8 cellular contexts compared by ENCODE assay signal in the genomic region with DNA sequence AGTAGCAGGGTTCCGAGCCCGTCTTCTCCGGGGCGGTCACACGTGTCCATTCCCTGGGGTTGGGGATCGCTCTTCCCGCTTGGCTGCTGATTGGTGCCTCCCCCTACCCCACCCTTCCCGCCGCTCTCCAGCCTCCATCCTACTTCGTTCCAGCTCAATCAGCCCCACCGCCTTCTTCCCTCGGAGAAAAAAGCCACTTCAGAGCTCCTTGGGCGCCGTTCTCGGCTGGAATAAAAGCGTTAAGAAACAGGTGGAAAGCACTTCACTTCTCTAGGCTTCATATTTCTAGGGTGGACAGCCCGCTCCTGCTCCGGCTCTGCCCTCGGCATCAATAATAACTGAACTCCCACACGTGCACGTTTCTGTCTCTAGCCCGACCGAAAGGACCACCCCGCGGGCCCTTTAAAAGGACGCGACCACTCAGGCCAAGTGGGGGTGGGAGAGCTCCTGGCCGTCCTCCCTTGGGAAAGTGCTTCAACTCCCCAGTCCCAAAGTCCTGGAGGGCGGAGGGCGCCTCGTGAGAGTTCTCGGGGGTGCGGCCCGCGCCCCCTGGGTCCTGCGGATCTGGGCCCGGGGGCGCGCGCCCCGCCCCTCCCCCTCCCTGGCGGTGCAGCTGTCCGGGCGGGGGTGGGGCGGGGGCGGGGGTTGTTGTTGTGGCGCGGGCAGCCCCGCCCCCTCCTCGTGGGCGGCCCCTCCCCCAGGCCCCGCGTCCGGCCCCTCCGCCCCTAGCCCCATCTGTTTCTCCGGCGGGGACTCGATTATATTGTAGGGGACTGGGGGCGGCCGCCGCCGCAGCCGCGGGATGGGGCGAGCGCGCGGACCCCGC. TPM values are rescaled to one million over a fixed set of nuclear protein-coding genes. Genes with fewer than 3 reads are reported as not detected.
DNase-seq lines count a peak whose midpoint lies in the region; ATAC-seq and TF ChIP-seq lines count a peak whose summit lies in the region.

A gene (plus strand): TSS at position 734 of the 826 bp plus-strand sequence. CDS start 324 bp downstream, outside the sequence.

- ATAC-seq in HG02642 (IDR thresholded peaks at IDR 0.05; ENCODE audit: poor library complexity, unreplicated experiment), result no peak
- ATAC-seq in GM19035 (IDR thresholded peaks at IDR 0.05; ENCODE audit: unreplicated experiment), result no peak

- DNase-seq in DMS53 (lab: John Stamatoyannopoulos, UW) (peak; percentile 75), NCI-H1092 (lab: John Stamatoyannopoulos, UW) (peak; percentile 72), germinal center (ENCODE audit: low spot score) (peak; percentile 7), neural crest cell (ENCODE audit: low read depth, low spot score) (peak; percentile 69), RKO (ENCODE audit: low spot score) (no peak)
- no peak for DNase-seq in activated CD4-positive, alpha-beta T cell treated with anti-CD3 and anti-CD28 coated beads, Interleukin-2, amount 10 ng/mL, durations not matched to agents 7 days and 5 days

- peaks cover 26% of the 10 kb centered on the region for H3K4me1 Mint-ChIP-seq in activated CD4-positive, alpha-beta T cell treated with anti-CD3 and anti-CD28 coated beads, Interleukin-2, amount 10 ng/mL, durations not matched to agents 7 days and 5 days
- H3K4me1 Mint-ChIP-seq in neural crest cell, result peaks cover 39% of the 10 kb centered on the region

- no peaks in the 10 kb centered on the region for H3K9me3 Mint-ChIP-seq in activated CD4-positive, alpha-beta T cell treated with anti-CD3 and anti-CD28 coated beads, Interleukin-2, amount 10 ng/mL, durations not matched to agents 7 days and 5 days
- H3K9me3 Mint-ChIP-seq in neural crest cell, result no peaks in the 10 kb centered on the region

- peak within 1 kb of the TSS; percentile 60 for H3K4me3 Mint-ChIP-seq in activated CD4-positive, alpha-beta T cell treated with anti-CD3 and anti-CD28 coated beads, Interleukin-2, amount 10 ng/mL, durations not matched to agents 7 days and 5 days
- peak within 1 kb of the TSS; percentile 96 for H3K4me3 Mint-ChIP-seq in neural crest cell

- H3K27ac Mint-ChIP-seq in activated CD4-positive, alpha-beta T cell treated with anti-CD3 and anti-CD28 coated beads, Interleukin-2, amount 10 ng/mL, durations not matched to agents 7 days and 5 days, result peak within 1 kb of the TSS; percentile 33
- H3K27ac Mint-ChIP-seq in neural crest cell (ENCODE audit: unreplicated experiment), result peak within 1 kb of the TSS; percentile 95

- H3K36me3 Mint-ChIP-seq in activated CD4-positive, alpha-beta T cell treated with anti-CD3 and anti-CD28 coated beads, Interleukin-2, amount 10 ng/mL, durations not matched to agents 7 days and 5 days (ENCODE audit: low read depth), result peaks cover 2% of the 10 kb centered on the region
- no peaks in the 10 kb centered on the region for H3K36me3 Mint-ChIP-seq in neural crest cell (ENCODE audit: low read depth)

- POLR2A ChIA-PET in activated CD4-positive, alpha-beta T cell treated with anti-CD3 and anti-CD28 coated beads, Interleukin-2, amount 10 ng/mL, durations not matched to agents 7 days and 5 days (lab: Charles Lee), result interaction anchor here (0.7 kb wide), 1 partner anchor 63 kb away, joined by 5 read pairs; no protein-coding TSS in a partner anchor

- CTCF ChIA-PET in activated CD4-positive, alpha-beta T cell treated with anti-CD3 and anti-CD28 coated beads, Interleukin-2, amount 10 ng/mL, durations not matched to agents 7 days and 5 days (lab: Charles Lee), result no interaction called here

- H3K27me3 Mint-ChIP-seq in activated CD4-positive, alpha-beta T cell treated with anti-CD3 and anti-CD28 coated beads, Interleukin-2, amount 10 ng/mL, durations not matched to agents 7 days and 5 days, result peaks cover 60% of the 10 kb centered on the region
- no peaks in the 10 kb centered on the region for H3K27me3 Mint-ChIP-seq in neural crest cell (ENCODE audit: low read depth)

- TF ChIP-seq CTCF in neural crest cell (conservative IDR thresholded peaks at IDR 0.05), result no peak

RNA-seq across cellular contexts. Expression of the gene that starts here (rescaled TPM):
- total RNA-seq in activated CD4-positive, alpha-beta T cell treated with anti-CD3 and anti-CD28 coated beads, Interleukin-2, amount 10 ng/mL, durations not matched to agents 7 days and 5 days, result under 1 TPM in 1 of 2 experiments, not detected in 1; 0.15 TPM
- total RNA-seq in neural crest cell, result 32.8 and 34.6 TPM in 2 replicates

Comparison
In these comparisons a context has a peak if more than half of its experiments do, and no peak if none do; other contexts are left out.
1. RNA of the gene that starts here (total RNA-seq): 32.8 to 34.6 TPM in neural crest cell; 0.15 TPM in activated CD4-positive, alpha-beta T cell treated with anti-CD3 and anti-CD28 coated beads, Interleukin-2, amount 10 ng/mL, durations not matched to agents 7 days and 5 days; every median in the first group is over 10 times any median in the second.
2. DNase-seq: peak in DMS53 (single experiment), NCI-H1092 (single experiment), germinal center (single experiment) and neural crest cell (single experiment); none in activated CD4-positive, alpha-beta T cell treated with anti-CD3 and anti-CD28 coated beads, Interleukin-2, amount 10 ng/mL, durations not matched to agents 7 days and 5 days (single experiment) and RKO (single experiment).